In genomic region chr9:91889161-91889560, GRCh38 we compare ENCODE assay signal across 16 cellular contexts.
"Had no signal": no experiment of that assay in that cellular context is flagged by ENCODE, and none has a peak within 500 bp of the region (broad histone marks: within the 10 kb centered on the region; RNA-seq: fewer than 3 reads in every experiment).

No MANE protein-coding gene starts in this region.

- H3K27ac Mint-ChIP-seq: activated B cell treated with CpG ODN at 0.5 μM for 24 hours; activated CD4-positive, alpha-beta T cell treated with anti-CD3 and anti-CD28 coated beads, Interleukin-2, amount 10 ng/mL, durations not matched to agents 24 days and 14 days; activated naive CD8-positive, alpha-beta T cell treated with anti-CD3 and anti-CD28 coated beads, Interleukin-2, amount 50 U/mL, for 24 hours had no signal

- H3K27me3 ChIP-seq: ascending aorta, esophagus muscularis mucosa, right atrium auricular region, suprapubic skin had no signal

- H3K4me3 Mint-ChIP-seq: activated B cell treated with CpG ODN at 0.5 μM for 24 hours; activated CD4-positive, alpha-beta T cell treated with anti-CD3 and anti-CD28 coated beads, Interleukin-2, amount 10 ng/mL, durations not matched to agents 24 days and 14 days; activated naive CD8-positive, alpha-beta T cell treated with anti-CD3 and anti-CD28 coated beads, Interleukin-2, amount 50 U/mL, for 24 hours had no signal

- ATAC-seq: activated naive CD8-positive, alpha-beta T cell treated with anti-CD3 and anti-CD28 coated beads, Interleukin-2, amount 50 U/mL, for 24 hours had no signal

- H3K4me1 ChIP-seq: ascending aorta, suprapubic skin had no signal

- H3K4me1 Mint-ChIP-seq: activated B cell treated with CpG ODN at 0.5 μM for 24 hours; activated naive CD8-positive, alpha-beta T cell treated with anti-CD3 and anti-CD28 coated beads, Interleukin-2, amount 50 U/mL, for 24 hours had no signal

- H2AFZ ChIP-seq: parathyroid adenoma had no signal

- H3K4me3 ChIP-seq: ascending aorta, dorsolateral prefrontal cortex, esophagus muscularis mucosa, right atrium auricular region, suprapubic skin had no signal

- DNase-seq: activated B cell treated with CpG ODN at 0.5 μM for 24 hours; activated naive CD4-positive, alpha-beta T cell treated with Interleukin-2 at 50 U/mL for 16 hours; activated naive CD8-positive, alpha-beta T cell treated with anti-CD3 and anti-CD28 coated beads, Interleukin-2, amount 50 U/mL, for 24 hours; dorsolateral prefrontal cortex; foreskin fibroblast; mammary epithelial cell; small intestine; stimulated activated naive CD4-positive, alpha-beta T cell; T-helper 1 cell had no signal

- H3K27ac ChIP-seq: ascending aorta, dorsolateral prefrontal cortex, suprapubic skin had no signal

- H3K36me3 ChIP-seq: ascending aorta, esophagus muscularis mucosa, right atrium auricular region, suprapubic skin had no signal

- H3K9ac ChIP-seq: parathyroid adenoma had no signal

- H3K9me3 Mint-ChIP-seq: activated B cell treated with CpG ODN at 0.5 μM for 24 hours; activated CD4-positive, alpha-beta T cell treated with anti-CD3 and anti-CD28 coated beads, Interleukin-2, amount 10 ng/mL, durations not matched to agents 24 days and 14 days; activated naive CD8-positive, alpha-beta T cell treated with anti-CD3 and anti-CD28 coated beads, Interleukin-2, amount 50 U/mL, for 24 hours; neural crest cell had no signal

- H3K9me3 ChIP-seq: ascending aorta, esophagus muscularis mucosa, right atrium auricular region, suprapubic skin had no signal
